ENCODE assay signal across 12 cellular contexts in the genomic region with DNA sequence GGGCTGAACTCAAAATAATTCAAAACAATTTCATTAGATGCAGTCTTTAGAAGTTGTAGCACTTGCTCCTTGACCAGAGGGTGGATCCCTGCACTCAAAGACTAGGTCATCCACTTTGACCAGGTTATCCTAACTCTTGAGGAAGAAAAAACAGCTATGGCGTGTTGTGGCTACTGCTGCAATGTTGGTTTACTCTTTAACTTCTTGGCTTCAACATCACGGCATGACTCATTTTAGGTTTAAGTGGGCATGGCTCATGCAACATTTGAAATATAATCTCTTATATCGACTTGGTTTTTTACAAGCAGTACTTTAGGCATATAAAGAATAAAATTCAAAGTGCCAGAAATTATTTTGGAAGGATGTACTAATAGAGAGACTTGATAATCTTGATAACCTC. TPM values are rescaled to one million over a fixed set of nuclear protein-coding genes. Genes with fewer than 3 reads are reported as not detected.
DNase-seq lines count a peak whose midpoint lies in the region; ATAC-seq and TF ChIP-seq lines count a peak whose summit lies in the region.
"Had no signal": no experiment of that assay in that cellular context is flagged by ENCODE, and none has a peak within 500 bp of the region (broad histone marks: within the 10 kb centered on the region; RNA-seq: fewer than 3 reads in every experiment).

No MANE protein-coding gene starts in this region.

- DNase-seq in COLO668 (lab: John Stamatoyannopoulos, UW; ENCODE audit: unreplicated experiment) (peak; percentile 27), NCI-H2029 (lab: John Stamatoyannopoulos, UW) (peak; percentile 40), cardiac fibroblast (ENCODE audit: low read depth in 2 of 2) (peak; percentile 77 to 87), mucosa of gallbladder (ENCODE audit: low spot score) (peak; percentile 40), NCI-H774 (lab: John Stamatoyannopoulos, UW) (no peak), SHP77 treated with DMSO at 0.1 percent for 48 hours (lab: John Stamatoyannopoulos, UW) (no peak)
- DNase-seq in activated naive CD4-positive, alpha-beta T cell treated with anti-CD3 and anti-CD28 coated beads, Interleukin-2, amount 50 U/mL, for 16 hours, result no peak
- DNase-seq: activated CD8-positive, alpha-beta T cell treated with anti-CD3 and anti-CD28 coated beads for 36 hours; cortex of kidney; stimulated activated CD4-positive, alpha-beta T cell treated with anti-CD3 and anti-CD28 coated beads, Interleukin-4, amount 100 ng/mL, for 24 hours had no signal

- ATAC-seq in HG03108 (IDR thresholded peaks at IDR 0.05; ENCODE audit: unreplicated experiment), result no peak

- no peak overlapping the region for H3K4me3 ChIP-seq in cardiac fibroblast (replicated peaks in 1 of 2; ENCODE audit: low read depth in 2 of 2, low read length in 2 of 2)

- TF ChIP-seq CTCF in cardiac fibroblast (IDR thresholded peaks at IDR 0.05; ENCODE audit: low read depth, low read length), result no peak

RNA-seq across cellular contexts. Expression of gene ANKRD29, which starts 35.4 kb away (rescaled TPM):
- total RNA-seq in mucosa of gallbladder, result 3.1 TPM
- total RNA-seq: activated CD8-positive, alpha-beta T cell treated with anti-CD3 and anti-CD28 coated beads for 36 hours; G401 had no signal

RNA-seq across cellular contexts. Expression of gene NPC1, which starts 41.0 kb away (rescaled TPM):
- 43.6 TPM for total RNA-seq in mucosa of gallbladder

Comparison
In these comparisons a context has a peak if more than half of its experiments do, and no peak if none do; other contexts are left out.
1. DNase-seq: peak in COLO668 (single experiment), NCI-H2029 (single experiment), cardiac fibroblast (2 of 2) and mucosa of gallbladder (single experiment); none in NCI-H774 (single experiment), activated naive CD4-positive, alpha-beta T cell treated with anti-CD3 and anti-CD28 coated beads, Interleukin-2, amount 50 U/mL, for 16 hours (single experiment) and SHP77 treated with DMSO at 0.1 percent for 48 hours (single experiment).